In the genomic region with DNA sequence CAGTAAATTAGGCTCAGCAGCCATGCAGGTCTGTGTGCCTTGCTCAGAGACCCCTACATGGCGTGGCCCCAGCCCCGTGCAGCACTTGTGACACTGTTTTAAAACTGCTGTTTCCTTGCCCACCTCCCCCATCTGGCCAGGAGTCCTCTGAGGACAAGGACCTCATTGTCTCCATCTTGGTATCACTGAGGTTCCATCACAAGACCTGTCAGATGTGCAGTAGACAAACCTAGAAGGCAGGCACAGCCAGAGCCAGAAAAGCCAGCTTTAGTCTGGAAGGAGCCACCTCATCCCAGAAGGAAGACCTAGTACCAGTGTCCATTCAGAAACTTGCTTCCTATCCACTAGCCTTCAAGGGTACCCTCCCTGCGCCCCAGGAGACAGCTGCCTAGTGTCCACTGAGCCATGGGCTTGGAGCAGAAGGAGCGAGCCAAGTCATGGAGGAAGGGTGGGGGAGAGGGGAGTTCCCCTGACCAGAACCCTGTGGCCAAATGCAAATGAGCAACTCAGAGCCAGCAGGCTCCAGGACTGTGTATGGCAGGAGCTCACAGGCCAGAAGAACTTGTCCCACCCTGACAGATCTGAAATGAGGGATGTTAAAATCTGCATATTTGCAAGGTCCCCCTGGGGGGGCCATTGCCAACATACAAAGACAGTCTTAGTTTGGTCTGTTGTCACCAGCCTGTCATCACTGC, we compare ENCODE assay signal across 1 cellular context.
TF ChIP-seq lines count a peak whose summit lies in the region.

No MANE protein-coding gene starts in this region.

TF ChIP-seq in GM12878, 131 proteins besides CTCF, POLR2A, EP300 and RAD21 (continued from another document):
- TF ChIP-seq POU2F2 (IDR thresholded peaks at IDR 0.05; ENCODE audit: borderline replicate concordance, low read depth, low read length) = peak; percentile 98; the same call in 2 of the 3 replicates
- TF ChIP-seq RAD51 (IDR thresholded peaks at IDR 0.05) = no peak
- no peak for TF ChIP-seq CEBPB (IDR thresholded peaks at IDR 0.05; ENCODE audit: borderline replicate concordance in 1 of 2, low read depth in 2 of 2, low read length in 2 of 2)
- TF ChIP-seq, protein P1, sequence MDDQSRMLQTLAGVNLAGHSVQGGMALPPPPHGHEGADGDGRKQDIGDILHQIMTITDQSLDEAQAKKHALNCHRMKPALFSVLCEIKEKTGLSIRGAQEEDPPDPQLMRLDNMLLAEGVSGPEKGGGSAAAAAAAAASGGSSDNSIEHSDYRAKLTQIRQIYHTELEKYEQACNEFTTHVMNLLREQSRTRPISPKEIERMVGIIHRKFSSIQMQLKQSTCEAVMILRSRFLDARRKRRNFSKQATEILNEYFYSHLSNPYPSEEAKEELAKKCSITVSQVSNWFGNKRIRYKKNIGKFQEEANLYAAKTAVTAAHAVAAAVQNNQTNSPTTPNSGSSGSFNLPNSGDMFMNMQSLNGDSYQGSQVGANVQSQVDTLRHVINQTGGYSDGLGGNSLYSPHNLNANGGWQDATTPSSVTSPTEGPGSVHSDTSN (IDR thresholded peaks at IDR 0.05; ENCODE audit: insufficient replicate concordance, low read depth, low read length) = no peak
- TF ChIP-seq NR2F1 (conservative IDR thresholded peaks at IDR 0.05) = no peak
- TF ChIP-seq, protein P2, sequence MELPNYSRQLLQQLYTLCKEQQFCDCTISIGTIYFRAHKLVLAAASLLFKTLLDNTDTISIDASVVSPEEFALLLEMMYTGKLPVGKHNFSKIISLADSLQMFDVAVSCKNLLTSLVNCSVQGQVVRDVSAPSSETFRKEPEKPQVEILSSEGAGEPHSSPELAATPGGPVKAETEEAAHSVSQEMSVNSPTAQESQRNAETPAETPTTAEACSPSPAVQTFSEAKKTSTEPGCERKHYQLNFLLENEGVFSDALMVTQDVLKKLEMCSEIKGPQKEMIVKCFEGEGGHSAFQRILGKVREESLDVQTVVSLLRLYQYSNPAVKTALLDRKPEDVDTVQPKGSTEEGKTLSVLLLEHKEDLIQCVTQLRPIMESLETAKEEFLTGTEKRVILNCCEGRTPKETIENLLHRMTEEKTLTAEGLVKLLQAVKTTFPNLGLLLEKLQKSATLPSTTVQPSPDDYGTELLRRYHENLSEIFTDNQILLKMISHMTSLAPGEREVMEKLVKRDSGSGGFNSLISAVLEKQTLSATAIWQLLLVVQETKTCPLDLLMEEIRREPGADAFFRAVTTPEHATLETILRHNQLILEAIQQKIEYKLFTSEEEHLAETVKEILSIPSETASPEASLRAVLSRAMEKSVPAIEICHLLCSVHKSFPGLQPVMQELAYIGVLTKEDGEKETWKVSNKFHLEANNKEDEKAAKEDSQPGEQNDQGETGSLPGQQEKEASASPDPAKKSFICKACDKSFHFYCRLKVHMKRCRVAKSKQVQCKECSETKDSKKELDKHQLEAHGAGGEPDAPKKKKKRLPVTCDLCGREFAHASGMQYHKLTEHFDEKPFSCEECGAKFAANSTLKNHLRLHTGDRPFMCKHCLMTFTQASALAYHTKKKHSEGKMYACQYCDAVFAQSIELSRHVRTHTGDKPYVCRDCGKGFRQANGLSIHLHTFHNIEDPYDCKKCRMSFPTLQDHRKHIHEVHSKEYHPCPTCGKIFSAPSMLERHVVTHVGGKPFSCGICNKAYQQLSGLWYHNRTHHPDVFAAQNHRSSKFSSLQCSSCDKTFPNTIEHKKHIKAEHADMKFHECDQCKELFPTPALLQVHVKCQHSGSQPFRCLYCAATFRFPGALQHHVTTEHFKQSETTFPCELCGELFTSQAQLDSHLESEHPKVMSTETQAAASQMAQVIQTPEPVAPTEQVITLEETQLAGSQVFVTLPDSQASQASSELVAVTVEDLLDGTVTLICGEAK (IDR thresholded peaks at IDR 0.05; ENCODE audit: borderline replicate concordance) = no peak
TF ChIP-seq in GM12878: peak in this region for 7.
